ENCODE assay signal across 28 cellular contexts in genomic region chr12:6982532-6982931, GRCh38. TPM values are rescaled to one million over a fixed set of nuclear protein-coding genes. Genes with fewer than 3 reads are reported as not detected.
"Had no signal": no experiment of that assay in that cellular context is flagged by ENCODE, and none has a peak within 500 bp of the region (broad histone marks: within the 10 kb centered on the region; RNA-seq: fewer than 3 reads in every experiment).

No MANE protein-coding gene starts in this region.

- H3K27ac ChIP-seq: ascending aorta, body of pancreas, SJSA1 had no signal

- H3K27me3 Mint-ChIP-seq: activated CD4-positive, alpha-beta T cell treated with anti-CD3 and anti-CD28 coated beads, Interleukin-2, amount 10 ng/mL, durations not matched to agents 24 days and 14 days; activated CD8-positive, alpha-beta memory T cell treated with anti-CD3 and anti-CD28 coated beads, Interleukin-2, amount 10 ng/mL, durations not matched to agents 7 days and 5 days; activated naive CD8-positive, alpha-beta T cell treated with anti-CD3 and anti-CD28 coated beads, Interleukin-2, amount 50 U/mL, for 24 hours; activated T-cell treated with anti-CD3 and anti-CD28 coated beads, Interleukin-2, amount 50 U/mL, for 24 hours had no signal

- H3K9me3 ChIP-seq: ascending aorta, body of pancreas, SJSA1 had no signal

- H3K27ac Mint-ChIP-seq: activated CD4-positive, alpha-beta T cell treated with anti-CD3 and anti-CD28 coated beads, Interleukin-2, amount 10 ng/mL, durations not matched to agents 24 days and 14 days; activated CD8-positive, alpha-beta memory T cell treated with anti-CD3 and anti-CD28 coated beads, Interleukin-2, amount 10 ng/mL, durations not matched to agents 7 days and 5 days; activated naive CD8-positive, alpha-beta T cell treated with anti-CD3 and anti-CD28 coated beads, Interleukin-2, amount 50 U/mL, for 24 hours had no signal

- H3K4me3 Mint-ChIP-seq: activated CD4-positive, alpha-beta T cell treated with anti-CD3 and anti-CD28 coated beads, Interleukin-2, amount 10 ng/mL, durations not matched to agents 24 days and 14 days; activated CD8-positive, alpha-beta memory T cell treated with anti-CD3 and anti-CD28 coated beads, Interleukin-2, amount 10 ng/mL, durations not matched to agents 7 days and 5 days; activated naive CD8-positive, alpha-beta T cell treated with anti-CD3 and anti-CD28 coated beads, Interleukin-2, amount 50 U/mL, for 24 hours; activated T-cell treated with anti-CD3 and anti-CD28 coated beads, Interleukin-2, amount 50 U/mL, for 24 hours had no signal

- FAIRE-seq: bronchial epithelial cell, RCC 7860 had no signal

- ATAC-seq: activated CD8-positive, alpha-beta memory T cell treated with anti-CD3 and anti-CD28 coated beads, Interleukin-2, amount 10 ng/mL, durations not matched to agents 7 days and 5 days; activated naive CD4-positive, alpha-beta T cell treated with anti-CD3 and anti-CD28 coated beads, Interleukin-2, amount 50 U/mL, for 72 hours; activated naive CD8-positive, alpha-beta T cell treated with anti-CD3 and anti-CD28 coated beads, Interleukin-2, amount 50 U/mL, for 24 hours; body of pancreas; PC-3; SK-N-SH treated with all-trans-retinoic acid at 6 μM for 48 hours had no signal

- H3K9me3 Mint-ChIP-seq: activated CD4-positive, alpha-beta T cell treated with anti-CD3 and anti-CD28 coated beads, Interleukin-2, amount 10 ng/mL, durations not matched to agents 24 days and 14 days; activated naive CD4-positive, alpha-beta T cell treated with anti-CD3 and anti-CD28 coated beads, Interleukin-2, amount 50 U/mL, for 72 hours; activated naive CD8-positive, alpha-beta T cell treated with anti-CD3 and anti-CD28 coated beads, Interleukin-2, amount 50 U/mL, for 24 hours; activated T-cell treated with anti-CD3 and anti-CD28 coated beads, Interleukin-2, amount 50 U/mL, for 24 hours had no signal

- DNase-seq: activated CD4-positive, alpha-beta T cell treated with anti-CD3 and anti-CD28 coated beads for 1 hour; activated CD4-positive, alpha-beta T cell treated with anti-CD3 and anti-CD28 coated beads, Interleukin-2, amount 10 ng/mL, durations not matched to agents 24 days and 14 days; activated CD4-positive, alpha-beta T cell treated with anti-CD3 and anti-CD28 coated beads, Interleukin-2, amount 50 U/mL, for 48 hours; activated CD8-positive, alpha-beta memory T cell treated with anti-CD3 and anti-CD28 coated beads, Interleukin-2, amount 10 ng/mL, durations not matched to agents 7 days and 5 days; activated effector memory CD4-positive, alpha-beta T cell treated with anti-CD3 and anti-CD28 coated beads, Interleukin-2, amount 50 U/mL, for 16 hours; activated naive CD4-positive, alpha-beta T cell treated with Interleukin-2 at 50 U/mL for 16 hours; activated naive CD8-positive, alpha-beta T cell treated with anti-CD3 and anti-CD28 coated beads, Interleukin-2, amount 50 U/mL, for 24 hours; activated T-cell treated with anti-CD3 and anti-CD28 coated beads, Interleukin-2, amount 50 U/mL, for 24 hours; amniotic stem cell; body of pancreas; central memory CD4-positive, alpha-beta T cell; NCI-H1092; NCI-H1417; NCI-H1694; NCI-H2029 treated with DMSO at 0.1 percent for 48 hours; NCI-H510A treated with DMSO at 0.1 percent for 48 hours; NCI-H69; NK-92 treated with Interleukin-12 subunit alpha and Interleukin-12 subunit beta, amount 100 ng/mL, for 24 hours; PC-3; SHP77; SW 1271 had no signal

- H3K4me1 ChIP-seq: ascending aorta, SJSA1 had no signal

- H3K4me1 Mint-ChIP-seq: activated CD8-positive, alpha-beta memory T cell treated with anti-CD3 and anti-CD28 coated beads, Interleukin-2, amount 10 ng/mL, durations not matched to agents 7 days and 5 days; activated naive CD8-positive, alpha-beta T cell treated with anti-CD3 and anti-CD28 coated beads, Interleukin-2, amount 50 U/mL, for 24 hours had no signal

- H3K4me3 ChIP-seq: ascending aorta, body of pancreas, SJSA1 had no signal

- H3K27me3 ChIP-seq: ascending aorta, body of pancreas, SJSA1 had no signal

RNA-seq across cellular contexts. Expression of gene PTPN6, which starts 31.4 kb away (rescaled TPM):
- total RNA-seq: LHCN-M2, SJSA1 had no signal
